In the genomic region with DNA sequence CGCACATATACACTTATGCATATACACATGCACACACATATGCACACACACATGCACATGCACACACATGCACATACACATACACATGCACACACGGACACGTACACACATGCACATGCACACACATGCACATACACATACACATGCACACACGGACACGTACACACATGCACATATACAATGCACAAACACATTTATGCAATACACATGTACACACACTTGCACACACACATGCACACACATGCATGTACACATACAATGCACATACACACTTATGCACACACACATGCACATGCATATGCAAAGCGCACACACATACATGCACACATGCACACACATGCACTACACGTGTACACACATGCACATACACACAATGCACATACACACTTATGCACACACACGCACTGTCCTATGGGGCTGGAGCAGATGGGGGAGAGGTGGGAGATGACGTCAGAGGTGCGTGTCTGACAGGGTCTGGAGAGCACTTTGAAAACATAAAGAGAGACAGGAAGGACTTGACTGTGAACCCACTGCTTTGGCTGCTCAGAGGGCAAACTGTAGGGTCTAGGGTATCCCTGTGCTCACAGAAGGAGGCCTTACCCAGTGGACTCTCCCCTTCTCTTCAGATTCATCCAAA, we compare ENCODE assay signal across 1 cellular context.
A peak's percentile ranks its signal among the peaks of the same experiment; 100 is the strongest.
TF ChIP-seq lines count a peak whose summit lies in the region.

No MANE protein-coding gene starts in this region.

TF ChIP-seq in K562, 482 proteins besides CTCF, POLR2A, EP300 and RAD21:
- TF ChIP-seq KDM1A (IDR thresholded peaks at IDR 0.05) (peak in 1 of 2 experiments; percentile 76; a peak in 1 of 4 replicates), TRIM24 (IDR thresholded peaks at IDR 0.05) (no peak), BCL6 (CRISPR knock-in tag; IDR thresholded peaks at IDR 0.05) (no peak), DIDO1 (tag; IDR thresholded peaks at IDR 0.05; ENCODE audit: low read depth) (no peak), CBX5 (IDR thresholded peaks at IDR 0.05; ENCODE audit: borderline replicate concordance, low read depth) (no peak), GTF2F1 (IDR thresholded peaks at IDR 0.05; ENCODE audit: low read depth, low read length) (no peak), DNMT1 (IDR thresholded peaks at IDR 0.05) (no peak), FOXJ2 (tag; IDR thresholded peaks at IDR 0.05) (no peak), RCOR1 (IDR thresholded peaks at IDR 0.05; ENCODE audit: borderline replicate concordance in 1 of 2, low read depth in 2 of 2, low read length in 2 of 2) (no peak), NR2C1 (IDR thresholded peaks at IDR 0.05) (no peak), NR2C1 (tag; IDR thresholded peaks at IDR 0.05) (no peak), CREM (IDR thresholded peaks at IDR 0.05; ENCODE audit: low read depth) (0 out of 2 replicates have a peak, but pooled peaks have one; percentile 6)
- TF ChIP-seq, protein P1, sequence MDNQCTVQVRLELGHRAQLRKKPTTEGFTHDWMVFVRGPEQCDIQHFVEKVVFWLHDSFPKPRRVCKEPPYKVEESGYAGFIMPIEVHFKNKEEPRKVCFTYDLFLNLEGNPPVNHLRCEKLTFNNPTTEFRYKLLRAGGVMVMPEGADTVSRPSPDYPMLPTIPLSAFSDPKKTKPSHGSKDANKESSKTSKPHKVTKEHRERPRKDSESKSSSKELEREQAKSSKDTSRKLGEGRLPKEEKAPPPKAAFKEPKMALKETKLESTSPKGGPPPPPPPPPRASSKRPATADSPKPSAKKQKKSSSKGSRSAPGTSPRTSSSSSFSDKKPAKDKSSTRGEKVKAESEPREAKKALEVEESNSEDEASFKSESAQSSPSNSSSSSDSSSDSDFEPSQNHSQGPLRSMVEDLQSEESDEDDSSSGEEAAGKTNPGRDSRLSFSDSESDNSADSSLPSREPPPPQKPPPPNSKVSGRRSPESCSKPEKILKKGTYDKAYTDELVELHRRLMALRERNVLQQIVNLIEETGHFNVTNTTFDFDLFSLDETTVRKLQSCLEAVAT (IDR thresholded peaks at IDR 0.05), result no peak
